In the genomic region with DNA sequence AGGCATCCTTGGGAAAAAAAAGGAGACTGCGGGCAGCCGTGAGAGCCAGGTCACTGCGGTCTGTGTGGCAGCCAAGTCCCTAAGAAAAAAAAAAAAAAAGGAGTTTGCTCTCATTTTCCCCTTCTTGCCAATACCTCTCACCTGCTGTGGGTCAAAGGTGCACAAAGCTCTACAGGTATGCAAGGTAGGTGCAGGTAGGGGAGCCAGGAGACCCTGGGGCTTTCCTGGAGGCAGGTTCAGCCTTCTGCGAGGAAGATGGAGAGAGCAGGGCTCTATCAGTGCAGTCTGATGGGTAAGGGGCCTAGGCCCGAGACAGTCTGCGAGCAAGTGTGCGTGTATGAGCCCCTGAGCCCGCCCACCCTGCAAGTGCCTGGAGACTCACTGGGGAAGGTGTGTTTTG, we compare ENCODE assay signal across 26 cellular contexts.
"Had no signal": no experiment of that assay in that cellular context is flagged by ENCODE, and none has a peak within 500 bp of the region (broad histone marks: within the 10 kb centered on the region; RNA-seq: fewer than 3 reads in every experiment).

No MANE protein-coding gene starts in this region.

- H3K27me3 ChIP-seq: esophagus squamous epithelium, left lung, suprapubic skin, transverse colon had no signal

- FAIRE-seq: endothelial cell of umbilical vein, kidney had no signal

- H3K4me3 Mint-ChIP-seq: mesothelial cell of epicardium; naive B cell; natural killer cell treated with Interleukin-12 subunit alpha and Interleukin-12 subunit beta and Interleukin-15 and Interleukin-18, amount 100 ng/mL, for 72 hours; neural crest cell; stimulated activated naive CD8-positive, alpha-beta T cell treated with anti-CD3 and anti-CD28 coated beads, Interleukin-15, amount 100 ng/mL, for 72 hours had no signal

- ATAC-seq: left lung; natural killer cell treated with Interleukin-12 subunit alpha and Interleukin-12 subunit beta and Interleukin-15 and Interleukin-18, amount 100 ng/mL, for 72 hours; stimulated activated naive CD8-positive, alpha-beta T cell treated with anti-CD3 and anti-CD28 coated beads, Interleukin-15, amount 100 ng/mL, for 72 hours had no signal

- H3K9ac ChIP-seq: parathyroid adenoma had no signal

- H3K4me2 ChIP-seq: smooth muscle cell had no signal

- H3K9me3 Mint-ChIP-seq: mesothelial cell of epicardium; naive B cell; natural killer cell treated with Interleukin-12 subunit alpha and Interleukin-12 subunit beta and Interleukin-15 and Interleukin-18, amount 100 ng/mL, for 72 hours; neural crest cell; stimulated activated naive CD8-positive, alpha-beta T cell treated with anti-CD3 and anti-CD28 coated beads, Interleukin-15, amount 100 ng/mL, for 72 hours had no signal

- H3K27me3 Mint-ChIP-seq: naive B cell; natural killer cell treated with Interleukin-12 subunit alpha and Interleukin-12 subunit beta and Interleukin-15 and Interleukin-18, amount 100 ng/mL, for 72 hours; progenitor cell of endocrine pancreas; stimulated activated naive CD8-positive, alpha-beta T cell treated with anti-CD3 and anti-CD28 coated beads, Interleukin-15, amount 100 ng/mL, for 72 hours had no signal

- H3K4me3 ChIP-seq: coronary artery, esophagus squamous epithelium, left lung, mucosa of descending colon, smooth muscle cell, suprapubic skin, transverse colon had no signal

- H3K4me1 ChIP-seq: parathyroid adenoma, suprapubic skin had no signal

- H3K9me3 ChIP-seq: esophagus squamous epithelium, left lung, mucosa of descending colon, suprapubic skin, transverse colon had no signal

- H3K36me3 Mint-ChIP-seq: mesothelial cell of epicardium; naive B cell; natural killer cell treated with Interleukin-12 subunit alpha and Interleukin-12 subunit beta and Interleukin-15 and Interleukin-18, amount 100 ng/mL, for 72 hours had no signal

- H3K36me3 ChIP-seq: esophagus squamous epithelium, left lung, suprapubic skin, transverse colon had no signal

- DNase-seq: dermis blood vessel endothelial cell; effector memory CD4-positive, alpha-beta T cell; erythroblast; esophagus squamous epithelium; foreskin melanocyte; kidney; left lung; mesenchymal stem cell; mucosa of descending colon; naive B cell; stimulated activated CD4-positive, alpha-beta T cell treated with anti-CD3 and anti-CD28 coated beads, Interleukin-12 subunit alpha, Interleukin-12 subunit beta, amount 100 ng/mL, for 4 hours; stimulated activated CD4-positive, alpha-beta T cell treated with anti-CD3 and anti-CD28 coated beads, Interleukin-1b, Interleukin-23, amount 100 ng/mL, for 48 hours; stimulated activated CD4-positive, alpha-beta T cell treated with anti-CD3 and anti-CD28 coated beads, Interleukin-4, amount 100 ng/mL, for 1 hour; stimulated activated CD8-positive, alpha-beta memory T cell treated with anti-CD3 and anti-CD28 coated beads, Interleukin-4, amount 100 ng/mL, for 48 hours; stimulated activated naive CD4-positive, alpha-beta T cell; stimulated activated naive CD8-positive, alpha-beta T cell treated with anti-CD3 and anti-CD28 coated beads, Interleukin-15, amount 100 ng/mL, for 72 hours; transverse colon had no signal

- H2AFZ ChIP-seq: parathyroid adenoma had no signal

- H3K27ac ChIP-seq: coronary artery, esophagus squamous epithelium, left lung, parathyroid adenoma, suprapubic skin, transverse colon had no signal

- H3K27ac Mint-ChIP-seq: mesothelial cell of epicardium; naive B cell; natural killer cell treated with Interleukin-12 subunit alpha and Interleukin-12 subunit beta and Interleukin-15 and Interleukin-18, amount 100 ng/mL, for 72 hours; progenitor cell of endocrine pancreas; stimulated activated naive CD8-positive, alpha-beta T cell treated with anti-CD3 and anti-CD28 coated beads, Interleukin-15, amount 100 ng/mL, for 72 hours had no signal

- H3K79me2 ChIP-seq: parathyroid adenoma had no signal

- H3K4me1 Mint-ChIP-seq: mesothelial cell of epicardium; naive B cell; stimulated activated naive CD8-positive, alpha-beta T cell treated with anti-CD3 and anti-CD28 coated beads, Interleukin-15, amount 100 ng/mL, for 72 hours had no signal
